Comparison of ENCODE assay signal across 1 cellular context in the genomic region with DNA sequence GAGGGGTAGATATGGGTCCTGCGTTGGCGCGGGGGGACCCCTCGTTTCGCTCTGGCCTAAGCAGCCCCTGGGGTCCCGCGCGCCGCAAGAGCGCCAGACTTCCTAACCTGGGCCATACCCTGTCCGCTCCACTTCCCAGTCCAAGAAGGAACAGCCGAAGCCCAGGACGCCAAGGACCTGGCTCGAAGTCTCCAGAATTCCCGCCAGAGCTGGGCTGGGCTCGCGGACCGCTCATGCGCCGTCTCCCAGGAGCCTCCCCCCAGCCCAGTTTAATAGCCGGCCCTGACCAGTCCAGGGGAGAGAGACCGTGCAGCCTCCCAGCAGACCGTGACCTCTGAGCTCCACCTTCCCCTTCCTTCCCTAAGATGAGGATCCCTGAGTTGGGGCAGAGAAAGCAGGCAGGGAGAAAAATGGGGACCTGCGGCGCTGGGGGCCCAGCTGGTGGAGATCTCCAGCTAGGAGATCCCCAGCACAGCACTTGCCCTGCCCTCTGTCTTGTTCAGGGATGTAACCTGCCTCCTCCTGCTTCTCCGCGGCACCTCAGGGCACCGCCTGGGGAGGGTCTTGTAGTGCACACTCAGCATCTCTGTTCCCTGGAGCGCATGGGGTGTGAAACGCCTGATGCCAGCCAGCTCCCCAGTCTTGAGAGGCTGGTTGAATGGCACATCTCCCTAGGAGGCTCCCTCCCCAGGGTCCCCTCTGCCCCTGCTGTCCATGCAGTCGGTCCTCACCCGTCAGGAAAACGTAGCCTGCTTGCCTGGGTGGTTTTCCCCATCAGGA.
TF ChIP-seq lines count a peak whose summit lies in the region.

No MANE protein-coding gene starts in this region.

TF ChIP-seq in GM12878, 131 proteins besides CTCF, POLR2A, EP300 and RAD21:
- TF ChIP-seq PAX5 (IDR thresholded peaks at IDR 0.05; ENCODE audit: borderline replicate concordance, low read depth, low read length) = no peak
- no peak for TF ChIP-seq SMAD1 (IDR thresholded peaks at IDR 0.05; ENCODE audit: low read depth, partially characterized antibody)
- TF ChIP-seq CREM (IDR thresholded peaks at IDR 0.05; ENCODE audit: low read depth) = no peak
- TF ChIP-seq ZNF384 (IDR thresholded peaks at IDR 0.05; ENCODE audit: borderline replicate concordance, low read depth, low read length) = no peak
- TF ChIP-seq MEF2A (IDR thresholded peaks at IDR 0.05; ENCODE audit: insufficient read depth, low read depth, low read length) = no peak
- TF ChIP-seq TAF1 (IDR thresholded peaks at IDR 0.05; ENCODE audit: borderline replicate concordance, low read depth, low read length) = no peak
- no peak for TF ChIP-seq MXI1 (IDR thresholded peaks at IDR 0.05; ENCODE audit: low read depth, low read length)
- TF ChIP-seq, protein P1, sequence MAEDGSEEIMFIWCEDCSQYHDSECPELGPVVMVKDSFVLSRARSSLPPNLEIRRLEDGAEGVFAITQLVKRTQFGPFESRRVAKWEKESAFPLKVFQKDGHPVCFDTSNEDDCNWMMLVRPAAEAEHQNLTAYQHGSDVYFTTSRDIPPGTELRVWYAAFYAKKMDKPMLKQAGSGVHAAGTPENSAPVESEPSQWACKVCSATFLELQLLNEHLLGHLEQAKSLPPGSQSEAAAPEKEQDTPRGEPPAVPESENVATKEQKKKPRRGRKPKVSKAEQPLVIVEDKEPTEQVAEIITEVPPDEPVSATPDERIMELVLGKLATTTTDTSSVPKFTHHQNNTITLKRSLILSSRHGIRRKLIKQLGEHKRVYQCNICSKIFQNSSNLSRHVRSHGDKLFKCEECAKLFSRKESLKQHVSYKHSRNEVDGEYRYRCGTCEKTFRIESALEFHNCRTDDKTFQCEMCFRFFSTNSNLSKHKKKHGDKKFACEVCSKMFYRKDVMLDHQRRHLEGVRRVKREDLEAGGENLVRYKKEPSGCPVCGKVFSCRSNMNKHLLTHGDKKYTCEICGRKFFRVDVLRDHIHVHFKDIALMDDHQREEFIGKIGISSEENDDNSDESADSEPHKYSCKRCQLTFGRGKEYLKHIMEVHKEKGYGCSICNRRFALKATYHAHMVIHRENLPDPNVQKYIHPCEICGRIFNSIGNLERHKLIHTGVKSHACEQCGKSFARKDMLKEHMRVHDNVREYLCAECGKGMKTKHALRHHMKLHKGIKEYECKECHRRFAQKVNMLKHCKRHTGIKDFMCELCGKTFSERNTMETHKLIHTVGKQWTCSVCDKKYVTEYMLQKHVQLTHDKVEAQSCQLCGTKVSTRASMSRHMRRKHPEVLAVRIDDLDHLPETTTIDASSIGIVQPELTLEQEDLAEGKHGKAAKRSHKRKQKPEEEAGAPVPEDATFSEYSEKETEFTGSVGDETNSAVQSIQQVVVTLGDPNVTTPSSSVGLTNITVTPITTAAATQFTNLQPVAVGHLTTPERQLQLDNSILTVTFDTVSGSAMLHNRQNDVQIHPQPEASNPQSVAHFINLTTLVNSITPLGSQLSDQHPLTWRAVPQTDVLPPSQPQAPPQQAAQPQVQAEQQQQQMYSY (CRISPR knock-in tag; IDR thresholded peaks at IDR 0.05) = no peak
- no peak for TF ChIP-seq ZNF24 (IDR thresholded peaks at IDR 0.05)
- no peak for TF ChIP-seq TCF7 (IDR thresholded peaks at IDR 0.05; ENCODE audit: borderline replicate concordance)
- TF ChIP-seq HDAC6 (IDR thresholded peaks at IDR 0.05; ENCODE audit: unreplicated experiment) = no peak
- TF ChIP-seq SPI1 (IDR thresholded peaks at IDR 0.05; ENCODE audit: borderline replicate concordance, insufficient read depth, low read depth, low read length) = no peak
- no peak for TF ChIP-seq JUNB (IDR thresholded peaks at IDR 0.05)
- TF ChIP-seq DPF2 (IDR thresholded peaks at IDR 0.05) = no peak
- TF ChIP-seq ZNF622 (IDR thresholded peaks at IDR 0.05) = no peak
- no peak for TF ChIP-seq EGR1 (IDR thresholded peaks at IDR 0.05; ENCODE audit: borderline replicate concordance in 1 of 2, low read depth in 2 of 2, low read length in 2 of 2)
- TF ChIP-seq CBFB (IDR thresholded peaks at IDR 0.05; ENCODE audit: low read depth) = no peak
